In genomic region chr10:18565006-18565405, GRCh38 we compare ENCODE assay signal across 35 cellular contexts.
"Had no signal": no experiment of that assay in that cellular context is flagged by ENCODE, and none has a peak within 500 bp of the region (broad histone marks: within the 10 kb centered on the region; RNA-seq: fewer than 3 reads in every experiment).

No MANE protein-coding gene starts in this region.

- H3K4me3 Mint-ChIP-seq: activated CD4-positive, alpha-beta memory T cell treated with anti-CD3 and anti-CD28 coated beads for 36 hours; activated CD4-positive, alpha-beta T cell treated with anti-CD3 and anti-CD28 coated beads for 36 hours; activated CD4-positive, alpha-beta T cell treated with anti-CD3 and anti-CD28 coated beads, Interleukin-2, amount 10 ng/mL, durations not matched to agents 24 days and 14 days; activated CD8-positive, alpha-beta memory T cell treated with anti-CD3 and anti-CD28 coated beads, Interleukin-2, amount 10 ng/mL, durations not matched to agents 7 days and 5 days; activated CD8-positive, alpha-beta T cell treated with anti-CD3 and anti-CD28 coated beads, Interleukin-2, amount 10 ng/mL, durations not matched to agents 7 days and 5 days; activated naive CD4-positive, alpha-beta T cell treated with anti-CD3 and anti-CD28 coated beads for 36 hours; activated naive CD4-positive, alpha-beta T cell treated with anti-CD3 and anti-CD28 coated beads, Interleukin-2, amount 50 U/mL, for 24 hours; activated naive CD8-positive, alpha-beta T cell treated with anti-CD3 and anti-CD28 coated beads for 36 hours; activated naive CD8-positive, alpha-beta T cell treated with anti-CD3 and anti-CD28 coated beads, Interleukin-2, amount 50 U/mL, for 24 hours; activated T-helper 1 cell treated with anti-CD3 and anti-CD28 coated beads, Interleukin-12 subunit alpha, Interleukin-12 subunit beta, Interleukin-2, Interleukin-4 antibody, amounts not matched to agents 30 ng/mL and 10 ng/mL and 1 ng/mL, durations not matched to agents 14 hours and 24 hours and 36 hours; effector memory CD8-positive, alpha-beta T cell; T-helper 17 cell; T-helper 2 cell treated with Interferon-gamma antibody and Interleukin-4, amounts not matched to agents 5 μg/mL and 100 μg/mL, for 36 hours had no signal

- ATAC-seq: activated CD4-positive, alpha-beta T cell treated with anti-CD3 and anti-CD28 coated beads for 36 hours; activated CD8-positive, alpha-beta memory T cell treated with anti-CD3 and anti-CD28 coated beads, Interleukin-2, amount 10 ng/mL, durations not matched to agents 7 days and 5 days; activated CD8-positive, alpha-beta T cell treated with anti-CD3 and anti-CD28 coated beads, Interleukin-2, amount 10 ng/mL, durations not matched to agents 7 days and 5 days; activated naive CD8-positive, alpha-beta T cell treated with anti-CD3 and anti-CD28 coated beads, Interleukin-2, amount 50 U/mL, for 24 hours; body of pancreas; effector memory CD8-positive, alpha-beta T cell; gastroesophageal sphincter; heart right ventricle; T-helper 17 cell had no signal

- H3K27ac Mint-ChIP-seq: activated CD4-positive, alpha-beta memory T cell treated with anti-CD3 and anti-CD28 coated beads for 36 hours; activated CD4-positive, alpha-beta T cell treated with anti-CD3 and anti-CD28 coated beads for 36 hours; activated CD4-positive, alpha-beta T cell treated with anti-CD3 and anti-CD28 coated beads, Interleukin-2, amount 10 ng/mL, durations not matched to agents 24 days and 14 days; activated CD8-positive, alpha-beta memory T cell treated with anti-CD3 and anti-CD28 coated beads, Interleukin-2, amount 10 ng/mL, durations not matched to agents 7 days and 5 days; activated CD8-positive, alpha-beta T cell treated with anti-CD3 and anti-CD28 coated beads, Interleukin-2, amount 10 ng/mL, durations not matched to agents 7 days and 5 days; activated naive CD4-positive, alpha-beta T cell treated with anti-CD3 and anti-CD28 coated beads for 36 hours; activated naive CD4-positive, alpha-beta T cell treated with anti-CD3 and anti-CD28 coated beads, Interleukin-2, amount 50 U/mL, for 24 hours; activated naive CD8-positive, alpha-beta T cell treated with anti-CD3 and anti-CD28 coated beads for 36 hours; activated naive CD8-positive, alpha-beta T cell treated with anti-CD3 and anti-CD28 coated beads, Interleukin-2, amount 50 U/mL, for 24 hours; activated T-helper 1 cell treated with anti-CD3 and anti-CD28 coated beads, Interleukin-12 subunit alpha, Interleukin-12 subunit beta, Interleukin-2, Interleukin-4 antibody, amounts not matched to agents 30 ng/mL and 10 ng/mL and 1 ng/mL, durations not matched to agents 14 hours and 24 hours and 36 hours; activated T-helper 2 cell treated with anti-CD3 and anti-CD28 coated beads, Interferon-gamma antibody, Interleukin-2, Interleukin-4, amounts not matched to agents 10 μg/mL and 5 μg/mL and 100 μg/mL, durations not matched to agents 14 hours and 24 hours and 36 hours; effector memory CD8-positive, alpha-beta T cell; T-helper 17 cell; T-helper 2 cell treated with Interferon-gamma antibody and Interleukin-4, amounts not matched to agents 5 μg/mL and 100 μg/mL, for 36 hours had no signal

- FAIRE-seq: colon had no signal

- H3K4me3 ChIP-seq: adrenal gland, body of pancreas, esophagus muscularis mucosa, gastroesophageal sphincter, heart right ventricle had no signal

- H3K27me3 Mint-ChIP-seq: activated CD4-positive, alpha-beta memory T cell treated with anti-CD3 and anti-CD28 coated beads for 36 hours; activated CD4-positive, alpha-beta T cell treated with anti-CD3 and anti-CD28 coated beads for 36 hours; activated CD4-positive, alpha-beta T cell treated with anti-CD3 and anti-CD28 coated beads, Interleukin-2, amount 10 ng/mL, durations not matched to agents 24 days and 14 days; activated CD8-positive, alpha-beta memory T cell treated with anti-CD3 and anti-CD28 coated beads, Interleukin-2, amount 10 ng/mL, durations not matched to agents 7 days and 5 days; activated naive CD4-positive, alpha-beta T cell treated with anti-CD3 and anti-CD28 coated beads, Interleukin-2, amount 50 U/mL, for 24 hours; activated naive CD8-positive, alpha-beta T cell treated with anti-CD3 and anti-CD28 coated beads for 36 hours; activated naive CD8-positive, alpha-beta T cell treated with anti-CD3 and anti-CD28 coated beads, Interleukin-2, amount 50 U/mL, for 24 hours; effector memory CD8-positive, alpha-beta T cell; T-helper 17 cell had no signal

- H3K4me1 ChIP-seq: adrenal gland, body of pancreas, esophagus muscularis mucosa, gastroesophageal sphincter, heart right ventricle had no signal

- DNase-seq: activated CD4-positive, alpha-beta memory T cell treated with anti-CD3 and anti-CD28 coated beads for 36 hours; activated CD4-positive, alpha-beta T cell treated with anti-CD3 and anti-CD28 coated beads for 36 hours; activated CD4-positive, alpha-beta T cell treated with anti-CD3 and anti-CD28 coated beads, Interleukin-2, amount 10 ng/mL, durations not matched to agents 24 days and 14 days; activated CD4-positive, CD25-positive, alpha-beta regulatory T cell; activated CD4-positive, CD25-positive, alpha-beta regulatory T cell treated with anti-CD3 and anti-CD28 coated beads, Interleukin-2, amount 50 U/mL, for 72 hours; activated CD8-positive, alpha-beta memory T cell treated with anti-CD3 and anti-CD28 coated beads, Interleukin-2, amount 10 ng/mL, durations not matched to agents 7 days and 5 days; activated CD8-positive, alpha-beta memory T cell treated with anti-CD3 and anti-CD28 coated beads, Interleukin-2, amount 50 U/mL, for 4 hours; activated CD8-positive, alpha-beta T cell treated with anti-CD3 and anti-CD28 coated beads, Interleukin-2, amount 10 ng/mL, durations not matched to agents 7 days and 5 days; activated effector memory CD4-positive, alpha-beta T cell treated with anti-CD3 and anti-CD28 coated beads, Interleukin-2, amount 50 U/mL, for 16 hours; activated naive CD4-positive, alpha-beta T cell treated with anti-CD3 and anti-CD28 coated beads for 36 hours; activated naive CD8-positive, alpha-beta T cell treated with anti-CD3 and anti-CD28 coated beads for 36 hours; activated naive CD8-positive, alpha-beta T cell treated with anti-CD3 and anti-CD28 coated beads, Interleukin-2, amount 50 U/mL, for 24 hours; activated T-cell treated with anti-CD3 and anti-CD28 coated beads, Interleukin-2, amount 50 U/mL, for 1 hour; activated T-cell treated with anti-CD3 and anti-CD28 coated beads, Interleukin-2, amount 50 U/mL, for 48 hours; adrenal gland; amygdala; aorta; body of pancreas; caudate nucleus; cortex of kidney; dermis blood vessel endothelial cell; effector CD4-positive, alpha-beta T cell; effector memory CD8-positive, alpha-beta T cell; erythroblast; foreskin melanocyte; heart right ventricle; T-helper 17 cell; T1000 had no signal

- H3K27me3 ChIP-seq: adrenal gland, body of pancreas, esophagus muscularis mucosa, gastroesophageal sphincter, heart right ventricle had no signal

- H3K36me3 ChIP-seq: adrenal gland had no signal

- H3K4me1 Mint-ChIP-seq: activated CD4-positive, alpha-beta T cell treated with anti-CD3 and anti-CD28 coated beads for 36 hours; activated CD4-positive, alpha-beta T cell treated with anti-CD3 and anti-CD28 coated beads, Interleukin-2, amount 10 ng/mL, durations not matched to agents 24 days and 14 days; activated CD8-positive, alpha-beta memory T cell treated with anti-CD3 and anti-CD28 coated beads, Interleukin-2, amount 10 ng/mL, durations not matched to agents 7 days and 5 days; activated naive CD4-positive, alpha-beta T cell treated with anti-CD3 and anti-CD28 coated beads, Interleukin-2, amount 50 U/mL, for 24 hours; activated naive CD8-positive, alpha-beta T cell treated with anti-CD3 and anti-CD28 coated beads for 36 hours; activated naive CD8-positive, alpha-beta T cell treated with anti-CD3 and anti-CD28 coated beads, Interleukin-2, amount 50 U/mL, for 24 hours; T-helper 17 cell had no signal

- H3K9me3 ChIP-seq: adrenal gland, body of pancreas, gastroesophageal sphincter had no signal

- H3K27ac ChIP-seq: adrenal gland, body of pancreas, esophagus muscularis mucosa, gastroesophageal sphincter, heart right ventricle had no signal

- H3K9me3 Mint-ChIP-seq: activated CD4-positive, alpha-beta memory T cell treated with anti-CD3 and anti-CD28 coated beads for 36 hours; activated CD4-positive, alpha-beta T cell treated with anti-CD3 and anti-CD28 coated beads, Interleukin-2, amount 10 ng/mL, durations not matched to agents 24 days and 14 days; activated naive CD4-positive, alpha-beta T cell treated with anti-CD3 and anti-CD28 coated beads for 36 hours; activated naive CD4-positive, alpha-beta T cell treated with anti-CD3 and anti-CD28 coated beads, Interleukin-2, amount 50 U/mL, for 24 hours; activated naive CD8-positive, alpha-beta T cell treated with anti-CD3 and anti-CD28 coated beads for 36 hours; activated naive CD8-positive, alpha-beta T cell treated with anti-CD3 and anti-CD28 coated beads, Interleukin-2, amount 50 U/mL, for 24 hours; activated T-helper 1 cell treated with anti-CD3 and anti-CD28 coated beads, Interleukin-12 subunit alpha, Interleukin-12 subunit beta, Interleukin-2, Interleukin-4 antibody, amounts not matched to agents 30 ng/mL and 10 ng/mL and 1 ng/mL, durations not matched to agents 14 hours and 24 hours and 36 hours; activated T-helper 2 cell treated with anti-CD3 and anti-CD28 coated beads, Interferon-gamma antibody, Interleukin-2, Interleukin-4, amounts not matched to agents 10 μg/mL and 5 μg/mL and 100 μg/mL, durations not matched to agents 14 hours and 24 hours and 36 hours; effector memory CD8-positive, alpha-beta T cell; T-helper 2 cell treated with Interferon-gamma antibody and Interleukin-4, amounts not matched to agents 5 μg/mL and 100 μg/mL, for 36 hours had no signal
